ENCODE assay signal across 8 cellular contexts in genomic region chr9:89549031-89549644, GRCh38. TPM values are rescaled to one million over a fixed set of nuclear protein-coding genes. Genes with fewer than 3 reads are reported as not detected.
DNase-seq lines count a peak whose midpoint lies in the region; ATAC-seq and TF ChIP-seq lines count a peak whose summit lies in the region.

No MANE protein-coding gene starts in this region.

- no peaks in the 10 kb centered on the region for H3K9me3 ChIP-seq in right lobe of liver

- no peak for TF ChIP-seq POLR2A in right lobe of liver (IDR thresholded peaks at IDR 0.05)

- peak; percentile 96 for ATAC-seq in GM18868 (IDR thresholded peaks at IDR 0.05; ENCODE audit: unreplicated experiment)
- peak; percentile 81 for ATAC-seq in HG03108 (IDR thresholded peaks at IDR 0.05; ENCODE audit: unreplicated experiment)
- peak; percentile 98 to 100 (median 100) for ATAC-seq in right lobe of liver

- peak; percentile 91 for DNase-seq in AG08395 (ENCODE audit: low spot score)
- peak; percentile 55 for DNase-seq in NCI-H345 treated with DMSO at 0.1 percent for 48 hours (lab: John Stamatoyannopoulos, UW; ENCODE audit: unreplicated experiment)
- peak; percentile 92 for DNase-seq in activated CD4-positive, alpha-beta T cell treated with anti-CD3 and anti-CD28 coated beads for 48 hours
- peak; percentile 79 for DNase-seq in choroid plexus epithelial cell (ENCODE audit: low read depth)
- DNase-seq in right lobe of liver: peak; percentile 82 to 84 (median 83)
- peak; percentile 67 for DNase-seq in stimulated activated CD8-positive, alpha-beta memory T cell treated with anti-CD3 and anti-CD28 coated beads, Interleukin-12 subunit alpha, Interleukin-12 subunit beta, amount 100 ng/mL, for 4 hours (ENCODE audit: low read depth)

- no peak overlapping the region for H3K27ac ChIP-seq in right lobe of liver

- H3K4me3 ChIP-seq in choroid plexus epithelial cell (ENCODE audit: low read depth, low read length) (no peak overlapping the region), right lobe of liver (no peak overlapping the region)

- peak; percentile 99 for TF ChIP-seq CTCF in choroid plexus epithelial cell (conservative IDR thresholded peaks at IDR 0.05; ENCODE audit: low read depth, low read length)
- peak; percentile 85 to 99 (median 98) for TF ChIP-seq CTCF in right lobe of liver (IDR thresholded peaks at IDR 0.05)

- intact Hi-C loops in right lobe of liver (cut with DNase I): loop anchor here in 1 of 2 donors (10.0 kb wide), 1 partner anchor 224 kb away; no protein-coding TSS in a partner anchor

- H3K4me1 ChIP-seq in right lobe of liver: no peaks in the 10 kb centered on the region

- H3K36me3 ChIP-seq in right lobe of liver: no peaks in the 10 kb centered on the region

- no peaks in the 10 kb centered on the region for H3K27me3 ChIP-seq in right lobe of liver

- WGBS in right lobe of liver (ENCODE audit: insufficient coverage, low coverage, low lambda C conversion rate, missing lambda C conversion rate): 18% methylated on average over 5 of the region's 5 CpGs

RNA-seq across cellular contexts. Expression of gene SEMA4D, which starts 51.2 kb away (rescaled TPM):
- total RNA-seq in right lobe of liver: 1 to 10 TPM; 2.0 to 7.5 (median 3.5) TPM

RNA-seq across cellular contexts. Expression of gene GADD45G, which starts 55.7 kb away (rescaled TPM):
- total RNA-seq in right lobe of liver: 100 to 1,000 TPM in 2 of 6 experiments, 10 to 100 TPM in 4; 11.4 to 130 (median 30.9) TPM
